Comparison of ENCODE assay signal across 8 cellular contexts in genomic region chr19:10718205-10719196, GRCh38. TPM values are rescaled to one million over a fixed set of nuclear protein-coding genes. Genes with fewer than 3 reads are reported as not detected.
DNase-seq lines count a peak whose midpoint lies in the region; ATAC-seq and TF ChIP-seq lines count a peak whose summit lies in the region.

No MANE protein-coding gene starts in this region.

- no peak overlapping the region for H2BK20ac ChIP-seq in H9 (ENCODE audit: low read depth, low read length, poor library complexity, severe bottlenecking)

- H4K8ac ChIP-seq in H9 (replicated peaks; ENCODE audit: insufficient read length, low read depth, low read length): no peak overlapping the region

- H4K20me1 ChIP-seq in H9 (ENCODE audit: control insufficient read depth, insufficient read depth, insufficient read length) (peaks cover 2% of the 10 kb centered on the region), neural cell (ENCODE audit: insufficient read depth) (peaks cover 16% of the 10 kb centered on the region)

- peaks cover 13% of the 10 kb centered on the region for H3K79me1 ChIP-seq in H9 (ENCODE audit: insufficient read depth, low read depth, low read length, poor library complexity, severe bottlenecking)

- no peaks in the 10 kb centered on the region for H3K27me3 Mint-ChIP-seq in H9 (ENCODE audit: low read depth)
- H3K27me3 Mint-ChIP-seq in activated T-helper 1 cell treated with anti-CD3 and anti-CD28 coated beads, Interleukin-12 subunit alpha, Interleukin-12 subunit beta, Interleukin-2, Interleukin-4 antibody, amounts not matched to agents 30 ng/mL and 10 ng/mL and 1 ng/mL, durations not matched to agents 14 hours and 24 hours and 36 hours (ENCODE audit: insufficient read depth): no peaks in the 10 kb centered on the region

- H3K36me3 ChIP-seq in neural cell (ENCODE audit: insufficient read depth, low read length) (no peaks in the 10 kb centered on the region), upper lobe of right lung (peaks cover 5% of the 10 kb centered on the region)

- ATAC-seq in upper lobe of right lung: peak; percentile 50

- peak overlapping the region; percentile 44 for H3K14ac ChIP-seq in H9 (ENCODE audit: insufficient read depth, low read length)

- H3K18ac ChIP-seq in H9 (ENCODE audit: insufficient read length, low read depth, low read length): peak overlapping the region; percentile 49

- intact Hi-C loops in activated T-helper 1 cell treated with anti-CD3 and anti-CD28 coated beads, Interleukin-12 subunit alpha, Interleukin-12 subunit beta, Interleukin-2, Interleukin-4 antibody, amounts not matched to agents 30 ng/mL and 10 ng/mL and 1 ng/mL, durations not matched to agents 14 hours and 24 hours and 36 hours (cut with micrococcal nuclease): loop anchor here (1.0 to 10.0 kb wide), 3 partner anchors 37 to 376 kb away; partner anchors contain the start of gene SMARCA4
- intact Hi-C loops in upper lobe of right lung (cut with DNase I): loop anchor here (10.0 kb wide), 1 partner anchor 56 kb away; no protein-coding TSS in a partner anchor

- H3K4me2 ChIP-seq in H9 (ENCODE audit: insufficient read depth, insufficient read length, low read length) (peak overlapping the region; percentile 68), neural cell (ENCODE audit: low read length) (peak overlapping the region; percentile 96)

- TF ChIP-seq CTCF in H9 (conservative IDR thresholded peaks at IDR 0.05): no peak
- TF ChIP-seq CTCF in fibroblast of pulmonary artery (IDR thresholded peaks at IDR 0.05; ENCODE audit: low read length, missing control alignments): no peak
- TF ChIP-seq CTCF in neural cell (IDR thresholded peaks at IDR 0.05; ENCODE audit: poor library complexity, severe bottlenecking): no peak
- no peak for TF ChIP-seq CTCF in upper lobe of right lung (IDR thresholded peaks at IDR 0.05)

- no peak overlapping the region for H3K23ac ChIP-seq in H9 (ENCODE audit: insufficient read length, low read depth, low read length)

- H3K79me2 ChIP-seq in H9 (ENCODE audit: insufficient read depth, low read length) (peaks cover 32% of the 10 kb centered on the region; the same call in 1 of the 2 replicates), neural cell (replicated peaks; ENCODE audit: insufficient read depth, low read length) (peaks cover 35% of the 10 kb centered on the region)

- no peak overlapping the region for H2BK120ac ChIP-seq in H9 (ENCODE audit: low read depth, low read length, poor library complexity, severe bottlenecking)

- peak overlapping the region; percentile 88 to 95 for H3K4me3 Mint-ChIP-seq in H9
- H3K4me3 Mint-ChIP-seq in activated T-helper 1 cell treated with anti-CD3 and anti-CD28 coated beads, Interleukin-12 subunit alpha, Interleukin-12 subunit beta, Interleukin-2, Interleukin-4 antibody, amounts not matched to agents 30 ng/mL and 10 ng/mL and 1 ng/mL, durations not matched to agents 14 hours and 24 hours and 36 hours: peak overlapping the region; percentile 98

- H2AFZ ChIP-seq in H9 (ENCODE audit: low read length): no peak overlapping the region
- H2AFZ ChIP-seq in neural cell (ENCODE audit: low read depth, low read length): no peak overlapping the region

- H3K36me3 Mint-ChIP-seq in H9 (ENCODE audit: insufficient read depth in 1 of 3, low read depth in 3 of 3): peaks cover 5 to 10% (median 6%) of the 10 kb centered on the region in 3 experiments; a peak in 5 of 7 replicates
- peaks cover 8% of the 10 kb centered on the region for H3K36me3 Mint-ChIP-seq in activated T-helper 1 cell treated with anti-CD3 and anti-CD28 coated beads, Interleukin-12 subunit alpha, Interleukin-12 subunit beta, Interleukin-2, Interleukin-4 antibody, amounts not matched to agents 30 ng/mL and 10 ng/mL and 1 ng/mL, durations not matched to agents 14 hours and 24 hours and 36 hours (ENCODE audit: low read depth)

- H3K27ac ChIP-seq in H9 (ENCODE audit: insufficient read length, low read depth, low read length): no peak overlapping the region
- H3K27ac ChIP-seq in neural cell (ENCODE audit: low read length): peak overlapping the region; percentile 78
- H3K27ac ChIP-seq in upper lobe of right lung: peak overlapping the region; percentile 96

- no peaks in the 10 kb centered on the region for H3K4me1 ChIP-seq in H9 (ENCODE audit: insufficient read depth, low read length)
- H3K4me1 ChIP-seq in upper lobe of right lung: peaks cover 28% of the 10 kb centered on the region

- H3K9me2 ChIP-seq in neural cell (ENCODE audit: insufficient read depth, low read length): no peaks in the 10 kb centered on the region

- H3K27ac Mint-ChIP-seq in H9: peak overlapping the region in 2 of 3 experiments; percentile 16 to 85; a peak in 4 of 7 replicates
- peak overlapping the region; percentile 88 for H3K27ac Mint-ChIP-seq in activated T-helper 1 cell treated with anti-CD3 and anti-CD28 coated beads, Interleukin-12 subunit alpha, Interleukin-12 subunit beta, Interleukin-2, Interleukin-4 antibody, amounts not matched to agents 30 ng/mL and 10 ng/mL and 1 ng/mL, durations not matched to agents 14 hours and 24 hours and 36 hours

- no peaks in the 10 kb centered on the region for H3K27me3 ChIP-seq in H9 (ENCODE audit: insufficient read depth, low read length)
- no peaks in the 10 kb centered on the region for H3K27me3 ChIP-seq in neural cell (ENCODE audit: insufficient read depth, low read depth, low read length)
- H3K27me3 ChIP-seq in upper lobe of right lung: no peaks in the 10 kb centered on the region

- H3K4me1 Mint-ChIP-seq in H9: peaks cover 13 to 17% of the 10 kb centered on the region in 2 experiments
- H3K4me1 Mint-ChIP-seq in activated T-helper 1 cell treated with anti-CD3 and anti-CD28 coated beads, Interleukin-12 subunit alpha, Interleukin-12 subunit beta, Interleukin-2, Interleukin-4 antibody, amounts not matched to agents 30 ng/mL and 10 ng/mL and 1 ng/mL, durations not matched to agents 14 hours and 24 hours and 36 hours (ENCODE audit: low read depth): peaks cover 29% of the 10 kb centered on the region

- H3K23me2 ChIP-seq in H9 (ENCODE audit: insufficient read length, low read depth, low read length, poor library complexity, severe bottlenecking): peaks cover 7% of the 10 kb centered on the region

- H3K4me3 ChIP-seq in fibroblast of pulmonary artery (replicated peaks; ENCODE audit: low read depth, low read length) (peak overlapping the region; percentile 87), neural cell (ENCODE audit: low read length) (peak overlapping the region; percentile 97), upper lobe of right lung (peak overlapping the region; percentile 96)

- H2BK12ac ChIP-seq in H9 (ENCODE audit: insufficient read length, low read depth, low read length): no peak overlapping the region

- no peak overlapping the region for H4K5ac ChIP-seq in H9 (ENCODE audit: insufficient read length, low read depth, low read length)

- H3K4ac ChIP-seq in H9 (ENCODE audit: low read depth, low read length): no peak overlapping the region

- H3K9ac ChIP-seq in H9 (ENCODE audit: extremely low read depth, insufficient read length, low read length) (peak overlapping the region; percentile 73), neural cell (ENCODE audit: low read length) (peak overlapping the region; percentile 83)

- H3F3A ChIP-seq in neural cell (ENCODE audit: insufficient read depth, low read length, poor library complexity, severe bottlenecking): no peaks in the 10 kb centered on the region

- TF ChIP-seq RAD21 in neural cell (conservative IDR thresholded peaks at IDR 0.05): peak; percentile 34

- no peaks in the 10 kb centered on the region for H3K9me3 ChIP-seq in H9 (ENCODE audit: control insufficient read depth, low read depth, low read length)
- no peaks in the 10 kb centered on the region for H3K9me3 ChIP-seq in neural cell (ENCODE audit: low read length)
- no peaks in the 10 kb centered on the region for H3K9me3 ChIP-seq in upper lobe of right lung

- H3T11ph ChIP-seq in H9 (ENCODE audit: low read length): no peak overlapping the region

- H3K9me3 Mint-ChIP-seq in H9: no peaks in the 10 kb centered on the region
- no peaks in the 10 kb centered on the region for H3K9me3 Mint-ChIP-seq in activated T-helper 1 cell treated with anti-CD3 and anti-CD28 coated beads, Interleukin-12 subunit alpha, Interleukin-12 subunit beta, Interleukin-2, Interleukin-4 antibody, amounts not matched to agents 30 ng/mL and 10 ng/mL and 1 ng/mL, durations not matched to agents 14 hours and 24 hours and 36 hours

- no peak overlapping the region for H3K56ac ChIP-seq in H9 (ENCODE audit: insufficient read length, low read depth, low read length)

- no peak overlapping the region for H2BK5ac ChIP-seq in H9 (ENCODE audit: insufficient read length, low read length)

- H2AK5ac ChIP-seq in H9 (ENCODE audit: insufficient read length, low read length): no peak overlapping the region

- WGBS in H9 (ENCODE audit: extremely low coverage, insufficient read length, low lambda C conversion rate): no CpG with 5 or more reads among the region's 70 CpGs

- H4K91ac ChIP-seq in H9 (ENCODE audit: insufficient read length, low read depth, low read length): no peak overlapping the region

- DNase-seq in GM03348 (ENCODE audit: low spot score): peak; percentile 81
- no peak for DNase-seq in H9
- peak; percentile 70 for DNase-seq in NCI-H69 (lab: John Stamatoyannopoulos, UW)
- DNase-seq in activated T-helper 1 cell treated with anti-CD3 and anti-CD28 coated beads, Interleukin-12 subunit alpha, Interleukin-12 subunit beta, Interleukin-2, Interleukin-4 antibody, amounts not matched to agents 30 ng/mL and 10 ng/mL and 1 ng/mL, durations not matched to agents 14 hours and 24 hours and 36 hours (ENCODE audit: low spot score): peak; percentile 42
- peak; percentile 31 for DNase-seq in fibroblast of pulmonary artery (ENCODE audit: low read depth)
- peak; percentile 82 for DNase-seq in upper lobe of right lung
- DNase-seq in NCI-H1048 (lab: John Stamatoyannopoulos, UW): no peak

- H2BK15ac ChIP-seq in H9 (ENCODE audit: low read depth, low read length): no peak overlapping the region

- peak; percentile 24 for TF ChIP-seq EP300 in neural cell (conservative IDR thresholded peaks at IDR 0.05; ENCODE audit: poor library complexity, severe bottlenecking)

TF ChIP-seq in neural cell, 6 proteins besides CTCF, POLR2A, EP300 and RAD21 (continues in another document):
- TF ChIP-seq TAF1 (IDR thresholded peaks at IDR 0.05; ENCODE audit: low read depth): no peak

RNA-seq across cellular contexts. Expression of gene DNM2, which starts 0.6 kb away (rescaled TPM):
- total RNA-seq in H9 (2021): 136 and 152 TPM in 2 replicates
- total RNA-seq in activated T-helper 1 cell treated with anti-CD3 and anti-CD28 coated beads, Interleukin-12 subunit alpha, Interleukin-12 subunit beta, Interleukin-2, Interleukin-4 antibody, amounts not matched to agents 30 ng/mL and 10 ng/mL and 1 ng/mL, durations not matched to agents 14 hours and 24 hours and 36 hours: 236 and 240 TPM in 2 replicates
- 31.4 and 34.8 TPM in 2 replicates for polyA plus RNA-seq in neural cell
- 71.5 and 91.1 TPM in 2 replicates for polyA minus RNA-seq in neural cell
- 280 TPM for total RNA-seq in upper lobe of right lung

RNA-seq across cellular contexts. Expression of gene QTRT1, which starts 17.3 kb away (rescaled TPM):
- total RNA-seq in H9 (2021) (63.1 and 63.6 TPM in 2 replicates), upper lobe of right lung (30.3 TPM)
- 93.7 and 101 TPM in 2 replicates for total RNA-seq in activated T-helper 1 cell treated with anti-CD3 and anti-CD28 coated beads, Interleukin-12 subunit alpha, Interleukin-12 subunit beta, Interleukin-2, Interleukin-4 antibody, amounts not matched to agents 30 ng/mL and 10 ng/mL and 1 ng/mL, durations not matched to agents 14 hours and 24 hours and 36 hours
- polyA plus RNA-seq in neural cell: 208 and 249 TPM in 2 replicates
- polyA minus RNA-seq in neural cell: 28.0 and 28.5 TPM in 2 replicates

Comparison
In these comparisons a context has a peak if more than half of its experiments do, and no peak if none do; other contexts are left out.
1. DNase-seq: peak in GM03348 (single experiment), NCI-H69 (single experiment), activated T-helper 1 cell treated with anti-CD3 and anti-CD28 coated beads, Interleukin-12 subunit alpha, Interleukin-12 subunit beta, Interleukin-2, Interleukin-4 antibody, amounts not matched to agents 30 ng/mL and 10 ng/mL and 1 ng/mL, durations not matched to agents 14 hours and 24 hours and 36 hours (single experiment), fibroblast of pulmonary artery (single experiment) and upper lobe of right lung (single experiment); none in H9 (single experiment) and NCI-H1048 (single experiment).
2. Peak in every context shown above with its lines, with median percentiles within 50 percentile points of each other: H3K4me3 ChIP-seq.